21 cellular contexts compared by ENCODE assay signal in the genomic region with DNA sequence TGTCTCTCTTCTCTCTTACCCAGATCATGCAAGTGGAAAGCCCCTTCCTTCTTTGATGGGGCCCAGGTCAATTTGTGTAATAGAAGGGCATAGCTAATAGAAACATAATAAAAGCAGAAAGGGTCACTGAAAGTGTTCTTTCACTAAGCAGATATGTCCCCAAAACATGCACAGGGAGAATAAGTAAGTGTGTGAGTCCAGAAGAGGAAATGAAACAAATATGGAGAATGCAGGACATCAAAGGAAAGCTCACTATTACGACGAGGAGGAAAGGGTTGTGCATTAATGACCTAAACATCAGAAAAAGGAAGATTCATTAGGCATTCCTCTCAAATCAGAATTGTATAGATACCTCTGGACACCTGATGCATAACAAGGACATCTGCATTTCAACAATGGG.
"Had no signal": no experiment of that assay in that cellular context is flagged by ENCODE, and none has a peak within 500 bp of the region (broad histone marks: within the 10 kb centered on the region; RNA-seq: fewer than 3 reads in every experiment).

No MANE protein-coding gene starts in this region.

- DNase-seq: KBM-7, NCI-H1092, NCI-H1105 treated with DMSO at 0.1 percent for 48 hours, NCI-H1417 treated with DMSO at 0.1 percent for 48 hours, NCI-H146, NCI-H1694 treated with DMSO at 0.1 percent for 48 hours, NCI-H1930, NCI-H2081, NCI-H2107, NCI-H2227 treated with DMSO at 0.1 percent for 48 hours, NCI-H510A, NCI-H524 treated with DMSO at 0.1 percent for 48 hours, NCI-H69, NCI-H774, PC-3, SHP77, SK-N-SH, SW 1271, T-cell had no signal

- H3K27ac ChIP-seq: RWPE1 had no signal

- H3K9ac ChIP-seq: SK-N-SH had no signal

- H3K9me3 ChIP-seq: SK-N-SH had no signal

- H3K4me2 ChIP-seq: SK-N-SH had no signal

- ATAC-seq: Panc1, PC-3, T-cell had no signal
